Comparison of ENCODE assay signal across 12 cellular contexts in the genomic region with DNA sequence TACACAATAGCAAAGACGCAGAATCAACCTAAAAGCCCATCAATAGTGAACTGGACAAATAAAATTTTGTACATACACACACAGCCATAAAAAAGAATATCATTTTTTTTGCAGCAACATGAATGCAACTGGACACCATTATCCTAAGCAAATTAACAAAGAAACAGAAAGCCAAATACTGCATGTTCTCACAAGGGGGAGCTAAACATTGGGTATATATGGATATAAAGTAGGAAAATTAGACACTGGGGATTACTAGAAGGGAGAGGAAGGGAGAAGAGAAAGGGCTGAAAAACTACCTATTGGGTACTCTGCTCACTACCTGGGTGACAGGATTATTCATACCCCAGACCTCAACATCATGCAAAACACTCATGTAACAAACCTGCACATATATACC. TPM values are rescaled to one million over a fixed set of nuclear protein-coding genes. Genes with fewer than 3 reads are reported as not detected.
DNase-seq lines count a peak whose midpoint lies in the region; TF ChIP-seq lines count a peak whose summit lies in the region.
"Had no signal": no experiment of that assay in that cellular context is flagged by ENCODE, and none has a peak within 500 bp of the region (broad histone marks: within the 10 kb centered on the region; RNA-seq: fewer than 3 reads in every experiment).

No MANE protein-coding gene starts in this region.

- TF ChIP-seq EP300 in SK-N-SH (IDR thresholded peaks at IDR 0.05; ENCODE audit: borderline replicate concordance in 1 of 2, low read depth in 1 of 2, low read length in 1 of 2) (no peak), suprapubic skin (IDR thresholded peaks at IDR 0.05) (no peak)

- H4K20me1 ChIP-seq in SK-N-SH (ENCODE audit: insufficient read depth): no peaks in the 10 kb centered on the region

- H2AFZ ChIP-seq in SK-N-SH (ENCODE audit: low read depth): no peak overlapping the region

- H3K4me2 ChIP-seq in SK-N-SH: no peak overlapping the region

- intact Hi-C loops in uterus (cut with DNase I; ENCODE audit: low total_unique reads): no loop called here

- POLR2A ChIA-PET in SK-N-SH (lab: Yijun Ruan, JAX): no interaction called here

- 60% methylated on average over 1 of the region's 1 CpG for WGBS in SK-N-SH (ENCODE audit: low lambda C conversion rate)
- 88% methylated on average over 1 of the region's 1 CpG for WGBS in suprapubic skin

- no peaks in the 10 kb centered on the region for H3K79me2 ChIP-seq in SK-N-SH (ENCODE audit: insufficient read depth)

- H3K27me3 ChIP-seq in SK-N-SH (ENCODE audit: insufficient read depth) (no peaks in the 10 kb centered on the region), suprapubic skin (no peaks in the 10 kb centered on the region), uterus (no peaks in the 10 kb centered on the region)
- H3K27me3 ChIP-seq: ovary, Peyer's patch had no signal

- no peak; the same call in 1 of the 2 replicates for TF ChIP-seq RAD21 in SK-N-SH (IDR thresholded peaks at IDR 0.05; ENCODE audit: low read length)

- H3K9ac ChIP-seq in SK-N-SH: no peak overlapping the region

- CTCF ChIA-PET in SK-N-SH (lab: Yijun Ruan, JAX): interaction anchor here (0.6 kb wide), 1 partner anchor 130 kb away, joined by 3 read pairs; no protein-coding TSS in a partner anchor

- DNase-seq in DMS114 treated with DMSO at 0.1 percent for 48 hours (lab: John Stamatoyannopoulos, UW; ENCODE audit: unreplicated experiment) (peak; percentile 9), HT1080 (ENCODE audit: low read depth) (peak; percentile 29), SK-N-SH (no peak), foreskin fibroblast (peak in 1 of 2 donors; percentile 13), suprapubic skin (ENCODE audit: low spot score in 2 of 2) (no peak), NCI-H510A treated with DMSO at 0.1 percent for 48 hours (lab: John Stamatoyannopoulos, UW) (no peak), uterus (no peak)
- DNase-seq: effector memory CD4-positive, alpha-beta T cell; NCI-H1436; ovary; Peyer's patch; stimulated activated naive CD4-positive, alpha-beta T cell had no signal

- H3K36me3 ChIP-seq in SK-N-SH (replicated peaks in 1 of 2; ENCODE audit: control insufficient read depth in 1 of 2, insufficient read depth in 2 of 2, low read length in 1 of 2) (no peaks in the 10 kb centered on the region), suprapubic skin (no peaks in the 10 kb centered on the region), uterus (no peaks in the 10 kb centered on the region)
- H3K36me3 ChIP-seq: ovary, Peyer's patch had no signal

- H3K9me2 ChIP-seq in SK-N-SH: no peaks in the 10 kb centered on the region

- H3K27ac ChIP-seq in SK-N-SH (ENCODE audit: low read depth in 2 of 2, low read length in 1 of 2): no peak overlapping the region
- H3K27ac ChIP-seq in suprapubic skin: no peak overlapping the region
- H3K27ac ChIP-seq in uterus: no peak overlapping the region
- H3K27ac ChIP-seq: ovary, Peyer's patch had no signal

- no peaks in the 10 kb centered on the region for H3F3A ChIP-seq in SK-N-SH (replicated peaks; ENCODE audit: insufficient read depth)

- H3K9me3 ChIP-seq in SK-N-SH (no peaks in the 10 kb centered on the region), suprapubic skin (no peaks in the 10 kb centered on the region), uterus (no peaks in the 10 kb centered on the region)
- H3K9me3 ChIP-seq: ovary, Peyer's patch had no signal

- TF ChIP-seq CTCF in SK-N-SH (IDR thresholded peaks at IDR 0.05) (peak; percentile 50), foreskin fibroblast (IDR thresholded peaks at IDR 0.05; ENCODE audit: low read depth, low read length) (peak; percentile 15), suprapubic skin (IDR thresholded peaks at IDR 0.05) (no peak), uterus (IDR thresholded peaks at IDR 0.05) (no peak)

- H3K4me1 ChIP-seq in SK-N-SH (ENCODE audit: control insufficient read depth in 1 of 2, insufficient read depth in 2 of 2, low read depth in 1 of 2, low read length in 1 of 2): no peaks in the 10 kb centered on the region; a peak in 1 of 4 replicates
- H3K4me1 ChIP-seq in suprapubic skin: no peaks in the 10 kb centered on the region
- no peaks in the 10 kb centered on the region for H3K4me1 ChIP-seq in uterus
- H3K4me1 ChIP-seq: Peyer's patch had no signal

- TF ChIP-seq POLR2A in suprapubic skin (IDR thresholded peaks at IDR 0.05) (no peak), uterus (IDR thresholded peaks at IDR 0.05) (no peak)

- H3K4me3 ChIP-seq in SK-N-SH (ENCODE audit: low read depth in 2 of 2, low read length in 1 of 2) (no peak overlapping the region), foreskin fibroblast (ENCODE audit: low read depth in 1 of 2, low read length in 2 of 2) (no peak overlapping the region), suprapubic skin (no peak overlapping the region), uterus (no peak overlapping the region)
- H3K4me3 ChIP-seq: ovary, Peyer's patch had no signal

TF ChIP-seq in SK-N-SH, 30 proteins besides CTCF, POLR2A, EP300 and RAD21:
- TF ChIP-seq SMC3 (IDR thresholded peaks at IDR 0.05; ENCODE audit: low read depth, low read length): peak; percentile 25; the same call in 1 of the 2 replicates
- TF ChIP-seq GATA2 (CRISPR knock-in tag; IDR thresholded peaks at IDR 0.05): no peak

RNA-seq across cellular contexts. Expression of gene ADAMTS18, which starts 28.2 kb away (rescaled TPM):
- 0.03 and 0.14 TPM in 2 replicates for total RNA-seq in HT1080 (2014; rRNA removed; shearing (Covaris generic))
- 3.2 and 4.4 TPM in 2 replicates for polyA plus RNA-seq in HT1080 (2015; cell fraction: cytosol; rRNA removed)
- polyA plus RNA-seq in HT1080 (2015; cell fraction: nucleus; rRNA removed): 6.0 and 6.3 TPM in 2 replicates
- under 0.01 TPM in 1 of 2 replicates, not detected in the other for polyA plus RNA-seq in SK-N-SH (2012; rRNA removed)
- polyA plus RNA-seq in SK-N-SH (2012; cell fraction: cytosol; rRNA removed): 0.01 TPM in 1 of 2 replicates, not detected in the other
- not detected in 2 replicates for polyA plus RNA-seq in SK-N-SH (2012; cell fraction: nucleus; rRNA removed)
- under 1 TPM in 3 of 4 donors, not detected in 1; 0.10 to 0.42 (median 0.16) TPM for total RNA-seq in suprapubic skin
- total RNA-seq in uterus: 1 to 10 TPM in 2 of 4 donors, not detected in 2; 3.5 to 5.3 TPM

Comparison
In these comparisons a context has a peak if more than half of its experiments do, and no peak if none do; other contexts are left out.
1. DNase-seq: peak in DMS114 treated with DMSO at 0.1 percent for 48 hours (single experiment) and HT1080 (single experiment); none in SK-N-SH (single experiment), suprapubic skin (0 of 2), NCI-H510A treated with DMSO at 0.1 percent for 48 hours (single experiment) and uterus (0 of 2).
2. CTCF ChIP-seq: peak in SK-N-SH (single experiment) and foreskin fibroblast (single experiment); none in suprapubic skin (0 of 2) and uterus (0 of 4).